Comparison of ENCODE assay signal across 18 cellular contexts in the genomic region with DNA sequence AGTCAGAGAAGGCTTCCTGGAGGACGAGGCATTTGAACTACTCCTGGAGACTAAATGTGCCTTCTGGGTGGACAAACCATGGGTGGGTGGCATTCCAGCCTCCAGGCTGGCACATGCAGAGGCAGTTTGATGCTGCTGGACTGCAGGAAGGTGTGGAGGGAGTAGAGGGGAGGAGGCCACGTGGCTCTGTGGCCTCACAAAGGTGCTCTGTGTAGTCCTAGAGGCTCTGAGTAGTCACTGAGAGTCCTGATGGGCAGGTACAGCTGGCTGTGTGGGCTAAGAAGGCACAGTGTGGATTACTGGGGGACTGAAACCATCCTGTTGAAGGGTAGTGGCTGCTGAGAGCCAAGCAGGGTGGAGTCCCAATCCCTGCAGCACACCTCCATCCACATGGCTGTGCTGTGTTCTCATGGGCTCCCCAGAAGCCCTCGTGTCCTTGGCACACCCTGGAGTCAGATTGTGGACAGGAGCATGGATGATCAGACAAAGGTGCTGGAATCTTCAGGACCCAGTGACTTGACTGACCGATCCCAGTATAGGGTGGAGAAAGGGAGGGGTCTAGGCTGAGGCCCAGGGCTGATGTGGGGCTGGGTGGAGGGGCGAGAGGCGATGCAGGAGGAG.
A peak's percentile ranks its signal among the peaks of the same experiment; 100 is the strongest.
DNase-seq lines count a peak whose midpoint lies in the region; ATAC-seq, FAIRE-seq and TF ChIP-seq lines count a peak whose summit lies in the region.
"Had no signal": no experiment of that assay in that cellular context is flagged by ENCODE, and none has a peak within 500 bp of the region (broad histone marks: within the 10 kb centered on the region; RNA-seq: fewer than 3 reads in every experiment).

No MANE protein-coding gene starts in this region.

- no peaks in the 10 kb centered on the region for H3K9me1 ChIP-seq in keratinocyte (ENCODE audit: control insufficient read depth, extremely low read depth, insufficient read depth, low read length)

- H4K20me1 ChIP-seq in Loucy (ENCODE audit: insufficient read depth, low read length, poor library complexity, severe bottlenecking) (no peaks in the 10 kb centered on the region), keratinocyte (ENCODE audit: control insufficient read depth, extremely low read depth, insufficient read depth, low read length) (no peaks in the 10 kb centered on the region)

- POLR2A ChIA-PET in WTC11 (lab: Charles Lee), result no interaction called here

- H3K79me2 ChIP-seq in Loucy (ENCODE audit: insufficient read depth, low read length) (no peaks in the 10 kb centered on the region), keratinocyte (ENCODE audit: control insufficient read depth, insufficient read depth, low read length) (no peaks in the 10 kb centered on the region)

- no peak for TF ChIP-seq POLR2A in stomach (IDR thresholded peaks at IDR 0.05)

- H3K36me3 ChIP-seq in Loucy (ENCODE audit: insufficient read depth, low read length), result no peaks in the 10 kb centered on the region
- H3K36me3 ChIP-seq in keratinocyte (ENCODE audit: control insufficient read depth in 2 of 2, extremely low read depth in 1 of 2, insufficient read depth in 2 of 2, low read length in 2 of 2), result no peaks in the 10 kb centered on the region
- no peaks in the 10 kb centered on the region for H3K36me3 ChIP-seq in stomach

- no peak for TF ChIP-seq CTCF in Loucy (conservative IDR thresholded peaks at IDR 0.05; ENCODE audit: low read length)
- TF ChIP-seq CTCF in WTC11 (IDR thresholded peaks at IDR 0.05), result no peak
- TF ChIP-seq CTCF in keratinocyte (optimal IDR thresholded peaks at IDR 0.05 in 1 of 3, IDR thresholded peaks at IDR 0.05 in 1 of 3, conservative IDR thresholded peaks at IDR 0.05 in 1 of 3; ENCODE audit: extremely low read depth in 1 of 3, insufficient read depth in 2 of 3, low read length in 3 of 3), result no peak
- TF ChIP-seq CTCF in stomach (IDR thresholded peaks at IDR 0.05), result no peak
- no peak for TF ChIP-seq CTCF in foreskin keratinocyte (conservative IDR thresholded peaks at IDR 0.05)

- H3K9me3 ChIP-seq in Loucy (ENCODE audit: insufficient read depth, low read depth, low read length) (no peaks in the 10 kb centered on the region), keratinocyte (ENCODE audit: control insufficient read depth, low read depth, low read length) (no peaks in the 10 kb centered on the region), stomach (no peaks in the 10 kb centered on the region)
- H3K9me3 ChIP-seq: Caco-2 had no signal

- no peak for TF ChIP-seq EP300 in stomach (IDR thresholded peaks at IDR 0.05)

- H3F3A ChIP-seq in Loucy (ENCODE audit: low read depth), result no peaks in the 10 kb centered on the region

- H3K4me1 Mint-ChIP-seq in WTC11, result peaks cover 27% of the 10 kb centered on the region
- H3K4me1 Mint-ChIP-seq: activated naive CD8-positive, alpha-beta T cell treated with anti-CD3 and anti-CD28 coated beads, Interleukin-2, amount 10 ng/mL, durations not matched to agents 7 days and 5 days had no signal

- no peaks in the 10 kb centered on the region for H3K36me3 Mint-ChIP-seq in WTC11
- H3K36me3 Mint-ChIP-seq: activated naive CD8-positive, alpha-beta T cell treated with anti-CD3 and anti-CD28 coated beads, Interleukin-2, amount 10 ng/mL, durations not matched to agents 7 days and 5 days; mesothelial cell of epicardium; natural killer cell treated with Interleukin-12 subunit alpha and Interleukin-12 subunit beta and Interleukin-15 and Interleukin-18, amount 100 ng/mL, for 72 hours had no signal

- dilution Hi-C loops in keratinocyte (cut with MboI; ENCODE audit: extremely low pct_ligation_motif_present, low sequenced_read_pairs), result no loop called here

- no peak overlapping the region for H3K27ac Mint-ChIP-seq in WTC11
- H3K27ac Mint-ChIP-seq: activated naive CD8-positive, alpha-beta T cell treated with anti-CD3 and anti-CD28 coated beads, Interleukin-2, amount 10 ng/mL, durations not matched to agents 7 days and 5 days; mesothelial cell of epicardium; natural killer cell treated with Interleukin-12 subunit alpha and Interleukin-12 subunit beta and Interleukin-15 and Interleukin-18, amount 100 ng/mL, for 72 hours had no signal

- H3K27ac ChIP-seq in keratinocyte (ENCODE audit: control insufficient read depth, insufficient read depth, low read length) (no peak overlapping the region), stomach (no peak overlapping the region), foreskin keratinocyte (no peak overlapping the region)

- CTCF ChIA-PET in WTC11 (lab: Charles Lee), result interaction anchor here (0.5 to 1.5 kb wide), 2 partner anchors 19 to 121 kb away, joined by 3 to 7 read pairs; no protein-coding TSS in a partner anchor

- intact Hi-C loops in stomach (cut with DNase I; ENCODE audit: low total_unique reads), result no loop called here

- peak; percentile 40; the same call in 1 of the 2 replicates for ATAC-seq in WTC11
- no peak for ATAC-seq in GM19351 (IDR thresholded peaks at IDR 0.05; ENCODE audit: unreplicated experiment)
- ATAC-seq in foreskin keratinocyte, result no peak

- no peak overlapping the region for H2AFZ ChIP-seq in Loucy (ENCODE audit: low read length)
- peak overlapping the region; percentile 36 for H2AFZ ChIP-seq in keratinocyte (ENCODE audit: control insufficient read depth, low read length)

- peaks cover 44% of the 10 kb centered on the region for H3K4me1 ChIP-seq in Loucy (ENCODE audit: insufficient read depth, low read length, poor library complexity, severe bottlenecking)
- H3K4me1 ChIP-seq in keratinocyte (ENCODE audit: control insufficient read depth, extremely low read depth, insufficient read depth, low read length), result peaks cover 19% of the 10 kb centered on the region
- no peaks in the 10 kb centered on the region for H3K4me1 ChIP-seq in stomach
- peaks cover 18% of the 10 kb centered on the region for H3K4me1 ChIP-seq in foreskin keratinocyte
- H3K4me1 ChIP-seq: Caco-2 had no signal

- H3K27me3 ChIP-seq in Loucy (ENCODE audit: insufficient read depth, low read length, poor library complexity, severe bottlenecking), result no peaks in the 10 kb centered on the region
- no peaks in the 10 kb centered on the region for H3K27me3 ChIP-seq in keratinocyte (ENCODE audit: control insufficient read depth, extremely low read depth, insufficient read depth, low read length)
- H3K27me3 ChIP-seq in stomach, result peaks cover 0 to 5% (median 0%) of the 10 kb centered on the region in 3 donors
- H3K27me3 ChIP-seq in foreskin keratinocyte, result no peaks in the 10 kb centered on the region

- H3K27me3 Mint-ChIP-seq in WTC11 (ENCODE audit: low read depth), result no peaks in the 10 kb centered on the region

- no peaks in the 10 kb centered on the region for H3K9me3 Mint-ChIP-seq in WTC11
- H3K9me3 Mint-ChIP-seq: activated naive CD8-positive, alpha-beta T cell treated with anti-CD3 and anti-CD28 coated beads, Interleukin-2, amount 10 ng/mL, durations not matched to agents 7 days and 5 days; mesothelial cell of epicardium; natural killer cell treated with Interleukin-12 subunit alpha and Interleukin-12 subunit beta and Interleukin-15 and Interleukin-18, amount 100 ng/mL, for 72 hours had no signal

- H3K9ac ChIP-seq in Loucy (ENCODE audit: low read depth, low read length, poor library complexity, severe bottlenecking), result peak overlapping the region; percentile 34
- no peak overlapping the region for H3K9ac ChIP-seq in keratinocyte (ENCODE audit: control insufficient read depth, extremely low read depth, insufficient read depth, low read length)

- no peak overlapping the region for H3K4me2 ChIP-seq in Loucy (ENCODE audit: low read depth, low read length, poor library complexity, severe bottlenecking)
- H3K4me2 ChIP-seq in keratinocyte (ENCODE audit: control insufficient read depth, extremely low read depth, insufficient read depth, low read depth, low read length), result no peak overlapping the region

- no peak for DNase-seq in WTC11 (ENCODE audit: low spot score)
- no peak for DNase-seq in keratinocyte (ENCODE audit: low read depth, low spot score)
- DNase-seq in stomach, result peak; percentile 15
- no peak for DNase-seq in NCI-H526 treated with DMSO at 0.1 percent for 48 hours (lab: John Stamatoyannopoulos, UW)
- DNase-seq in foreskin keratinocyte, result no peak
- DNase-seq: activated naive CD8-positive, alpha-beta T cell treated with anti-CD3 and anti-CD28 coated beads, Interleukin-2, amount 10 ng/mL, durations not matched to agents 7 days and 5 days; Caco-2; cortex of kidney; foreskin fibroblast; GOT3; hypothalamus; OCI-M1; SHP77 treated with DMSO at 0.1 percent for 48 hours had no signal

- H3K4me3 ChIP-seq in Loucy (ENCODE audit: low read length, poor library complexity, severe bottlenecking), result no peak overlapping the region
- no peak overlapping the region for H3K4me3 ChIP-seq in keratinocyte (ENCODE audit: control insufficient read depth in 2 of 3, extremely low read depth in 1 of 3, insufficient read depth in 2 of 3, low read depth in 1 of 3, low read length in 3 of 3)
- no peak overlapping the region for H3K4me3 ChIP-seq in stomach

- no peak for FAIRE-seq in keratinocyte (lab: Jason Lieb, UNC)
- FAIRE-seq: HTR-8/SVneo had no signal

- no peak overlapping the region for H3K4me3 Mint-ChIP-seq in WTC11
- H3K4me3 Mint-ChIP-seq: activated naive CD8-positive, alpha-beta T cell treated with anti-CD3 and anti-CD28 coated beads, Interleukin-2, amount 10 ng/mL, durations not matched to agents 7 days and 5 days; mesothelial cell of epicardium; natural killer cell treated with Interleukin-12 subunit alpha and Interleukin-12 subunit beta and Interleukin-15 and Interleukin-18, amount 100 ng/mL, for 72 hours had no signal

- 80 to 88% (median 83%) methylated on average over 5 to 6 of the region's 6 CpGs for WGBS in stomach, 5 donors

- no peaks in the 10 kb centered on the region for H3K9me2 ChIP-seq in Loucy (replicated peaks; ENCODE audit: low read depth, low read length)

TF ChIP-seq in WTC11, 78 proteins besides CTCF, POLR2A, EP300 and RAD21 (continues in another document):
- TF ChIP-seq CREB1 (CRISPR knock-in tag; IDR thresholded peaks at IDR 0.05), result no peak
